15 cellular contexts compared by ENCODE assay signal in the genomic region with DNA sequence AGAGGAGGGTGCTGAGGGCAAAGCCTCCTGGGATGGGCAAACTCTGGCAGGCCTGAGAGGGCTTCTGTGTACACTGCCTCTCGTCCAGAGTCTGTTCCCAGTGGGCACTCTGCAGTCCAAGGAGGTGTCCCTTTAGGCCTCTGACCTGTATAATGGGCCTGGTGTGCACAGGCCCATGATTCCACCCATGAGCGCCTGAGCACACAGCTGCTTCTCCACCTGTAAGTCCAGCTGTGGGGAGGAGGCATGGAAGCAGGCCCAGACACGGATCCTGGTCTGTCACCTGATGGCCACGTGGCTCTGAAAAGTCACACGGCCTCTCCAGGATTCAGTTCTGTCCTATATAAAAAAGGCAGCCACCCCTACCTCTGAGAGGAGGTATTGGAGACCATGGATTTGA. TPM values are rescaled to one million over a fixed set of nuclear protein-coding genes. Genes with fewer than 3 reads are reported as not detected.
"Had no signal": no experiment of that assay in that cellular context is flagged by ENCODE, and none has a peak within 500 bp of the region (broad histone marks: within the 10 kb centered on the region; RNA-seq: fewer than 3 reads in every experiment).

No MANE protein-coding gene starts in this region.

- DNase-seq: effector memory CD8-positive, alpha-beta T cell; foreskin keratinocyte; immature natural killer cell; left lung; lower lobe of right lung; small intestine; stimulated activated CD4-positive, alpha-beta T cell treated with anti-CD3 and anti-CD28 coated beads, Interleukin-2, amount 100 ng/mL, for 48 hours; stimulated activated CD8-positive, alpha-beta memory T cell treated with anti-CD3 and anti-CD28 coated beads, Interleukin-4, amount 100 ng/mL, for 48 hours; upper lobe of right lung had no signal

- ATAC-seq: effector memory CD8-positive, alpha-beta T cell; foreskin keratinocyte; left lung; lower lobe of right lung; natural killer cell treated with Interleukin-12 subunit alpha and Interleukin-12 subunit beta and Interleukin-15 and Interleukin-18, amount 100 ng/mL, for 72 hours; stimulated activated effector memory CD8-positive, alpha-beta T cell treated with anti-CD3 and anti-CD28 coated beads, Interleukin-12 subunit alpha, Interleukin-12 subunit beta, amount 100 ng/mL, for 72 hours; upper lobe of right lung had no signal

- H3K4me3 Mint-ChIP-seq: dendritic cell treated with granulocyte-macrophage colony-stimulating factor and Interleukin-4, amounts not matched to agents 40 ng/mL and 50 ng/mL, for 4 days; effector memory CD8-positive, alpha-beta T cell; immature natural killer cell; memory B cell; mesothelial cell of epicardium; natural killer cell treated with Interleukin-12 subunit alpha and Interleukin-12 subunit beta and Interleukin-15 and Interleukin-18, amount 100 ng/mL, for 72 hours; stimulated activated effector memory CD8-positive, alpha-beta T cell treated with anti-CD3 and anti-CD28 coated beads, Interleukin-12 subunit alpha, Interleukin-12 subunit beta, amount 100 ng/mL, for 72 hours; stimulated activated naive CD8-positive, alpha-beta T cell treated with anti-CD3 and anti-CD28 coated beads, Interleukin-15, Interleukin-2, amounts not matched to agents 100 ng/mL and 50 ng/mL, for 24 hours had no signal

- H3K9me3 Mint-ChIP-seq: memory B cell; mesothelial cell of epicardium; stimulated activated effector memory CD8-positive, alpha-beta T cell treated with anti-CD3 and anti-CD28 coated beads, Interleukin-12 subunit alpha, Interleukin-12 subunit beta, amount 100 ng/mL, for 72 hours; stimulated activated naive CD8-positive, alpha-beta T cell treated with anti-CD3 and anti-CD28 coated beads, Interleukin-15, Interleukin-2, amounts not matched to agents 100 ng/mL and 50 ng/mL, for 24 hours had no signal

- H3K4me1 Mint-ChIP-seq: immature natural killer cell, memory B cell, mesothelial cell of epicardium had no signal

- H3K27ac Mint-ChIP-seq: dendritic cell treated with granulocyte-macrophage colony-stimulating factor and Interleukin-4, amounts not matched to agents 40 ng/mL and 50 ng/mL, for 4 days; immature natural killer cell; memory B cell; mesothelial cell of epicardium; natural killer cell treated with Interleukin-12 subunit alpha and Interleukin-12 subunit beta and Interleukin-15 and Interleukin-18, amount 100 ng/mL, for 72 hours; stimulated activated effector memory CD8-positive, alpha-beta T cell treated with anti-CD3 and anti-CD28 coated beads, Interleukin-12 subunit alpha, Interleukin-12 subunit beta, amount 100 ng/mL, for 72 hours; stimulated activated naive CD8-positive, alpha-beta T cell treated with anti-CD3 and anti-CD28 coated beads, Interleukin-15, Interleukin-2, amounts not matched to agents 100 ng/mL and 50 ng/mL, for 24 hours had no signal

- H3K36me3 Mint-ChIP-seq: immature natural killer cell; memory B cell; natural killer cell treated with Interleukin-12 subunit alpha and Interleukin-12 subunit beta and Interleukin-15 and Interleukin-18, amount 100 ng/mL, for 72 hours; stimulated activated effector memory CD8-positive, alpha-beta T cell treated with anti-CD3 and anti-CD28 coated beads, Interleukin-12 subunit alpha, Interleukin-12 subunit beta, amount 100 ng/mL, for 72 hours had no signal

RNA-seq across cellular contexts. Expression of a gene that starts 57.0 kb away (rescaled TPM):
- total RNA-seq: natural killer cell treated with Interleukin-12 subunit alpha and Interleukin-12 subunit beta and Interleukin-15 and Interleukin-18, amount 100 ng/mL, for 72 hours had no signal
